Comparison of ENCODE assay signal across 8 cellular contexts in genomic region chr11:9060700-9061111, GRCh38. TPM values are rescaled to one million over a fixed set of nuclear protein-coding genes. Genes with fewer than 3 reads are reported as not detected.
A peak's percentile ranks its signal among the peaks of the same experiment; 100 is the strongest.
DNase-seq lines count a peak whose midpoint lies in the region; ATAC-seq and TF ChIP-seq lines count a peak whose summit lies in the region.

No MANE protein-coding gene starts in this region.

- no peak for TF ChIP-seq EP300 in stomach (IDR thresholded peaks at IDR 0.05)

- no peaks in the 10 kb centered on the region for H3K4me1 ChIP-seq in upper lobe of right lung
- no peaks in the 10 kb centered on the region for H3K4me1 ChIP-seq in prostate gland (replicated peaks)
- peaks cover 0 to 29% (median 15%) of the 10 kb centered on the region in 4 donors for H3K4me1 ChIP-seq in stomach

- H3K36me3 ChIP-seq in upper lobe of right lung, result no peaks in the 10 kb centered on the region
- H3K36me3 ChIP-seq in prostate gland, result no peaks in the 10 kb centered on the region
- H3K36me3 ChIP-seq in stomach, result no peaks in the 10 kb centered on the region

- intact Hi-C loops in upper lobe of right lung (cut with DNase I), result no loop called here
- intact Hi-C loops in prostate gland (cut with DNase I), result no loop called here
- intact Hi-C loops in stomach (cut with DNase I; ENCODE audit: low total_unique reads), result no loop called here

- DNase-seq in activated T-cell treated with anti-CD3 and anti-CD28 coated beads for 48 hours (ENCODE audit: low read depth) (peak; percentile 63), activated T-cell treated with anti-CD3 and anti-CD28 coated beads for 4 hours (no peak), NCI-H146 treated with DMSO at 0.1 percent for 48 hours (lab: John Stamatoyannopoulos, UW; ENCODE audit: unreplicated experiment) (peak; percentile 11), choroid plexus epithelial cell (ENCODE audit: low read depth) (peak; percentile 11), upper lobe of right lung (no peak), prostate gland (ENCODE audit: low spot score) (no peak), stomach (no peak)

- H3K4me3 ChIP-seq in choroid plexus epithelial cell (ENCODE audit: low read depth, low read length) (no peak overlapping the region), upper lobe of right lung (no peak overlapping the region), prostate gland (no peak overlapping the region), stomach (no peak overlapping the region)

- TF ChIP-seq POLR2A in prostate gland (IDR thresholded peaks at IDR 0.05) (no peak), stomach (IDR thresholded peaks at IDR 0.05) (no peak)

- no peak overlapping the region for H3K27ac ChIP-seq in upper lobe of right lung
- H3K27ac ChIP-seq in prostate gland, result no peak overlapping the region
- no peak overlapping the region for H3K27ac ChIP-seq in stomach

- H3K27me3 ChIP-seq in upper lobe of right lung, result no peaks in the 10 kb centered on the region
- H3K27me3 ChIP-seq in prostate gland (replicated peaks; ENCODE audit: insufficient read depth), result no peaks in the 10 kb centered on the region
- no peaks in the 10 kb centered on the region for H3K27me3 ChIP-seq in stomach

- WGBS in prostate gland, result 75% methylated on average over 4 of the region's 4 CpGs
- 70 to 77% (median 73%) methylated on average over 4 of the region's 4 CpGs for WGBS in stomach, 5 donors

- ATAC-seq in HG02678 (IDR thresholded peaks at IDR 0.05; ENCODE audit: unreplicated experiment) (peak; percentile 98), upper lobe of right lung (peak; percentile 80)

- peak; percentile 36 for TF ChIP-seq CTCF in choroid plexus epithelial cell (conservative IDR thresholded peaks at IDR 0.05; ENCODE audit: low read depth, low read length)
- no peak for TF ChIP-seq CTCF in upper lobe of right lung (IDR thresholded peaks at IDR 0.05)
- no peak for TF ChIP-seq CTCF in prostate gland (IDR thresholded peaks at IDR 0.05)
- no peak for TF ChIP-seq CTCF in stomach (IDR thresholded peaks at IDR 0.05)

- H3K9me3 ChIP-seq in upper lobe of right lung (no peaks in the 10 kb centered on the region), prostate gland (no peaks in the 10 kb centered on the region), stomach (no peaks in the 10 kb centered on the region)

RNA-seq across cellular contexts. Expression of gene SCUBE2, which starts 30.7 kb away (rescaled TPM):
- total RNA-seq in upper lobe of right lung (9.9 TPM), prostate gland (100 to 1,000 TPM in 1 of 2 donors, 10 to 100 TPM in 1; 69.8 to 149 TPM), stomach (10 to 100 TPM in 4 of 5 donors, 1 to 10 TPM in 1; 1.7 to 29.8 (median 26.6) TPM)
- polyA plus RNA-seq in stomach, result 10 to 100 TPM; 10.6 to 37.1 (median 14.7) TPM

RNA-seq across cellular contexts. Expression of gene NRIP3, which starts 56.9 kb away (rescaled TPM):
- total RNA-seq in upper lobe of right lung, result 1.3 TPM
- total RNA-seq in prostate gland, result 1 to 10 TPM in 1 of 2 donors, under 1 TPM in 1; 0.27 to 6.0 TPM
- 1 to 10 TPM in 3 of 5 donors, not detected in 2; 1.8 to 3.9 (median 2.2) TPM for total RNA-seq in stomach
- 1 to 10 TPM in 1 of 3 donors, under 1 TPM in 2; 0.33 to 1.5 (median 0.81) TPM for polyA plus RNA-seq in stomach

Comparison
In these comparisons a context has a peak if more than half of its experiments do, and no peak if none do; other contexts are left out.
1. DNase-seq: peak in activated T-cell treated with anti-CD3 and anti-CD28 coated beads for 48 hours (single experiment), NCI-H146 treated with DMSO at 0.1 percent for 48 hours (single experiment) and choroid plexus epithelial cell (single experiment); none in activated T-cell treated with anti-CD3 and anti-CD28 coated beads for 4 hours (single experiment), upper lobe of right lung (single experiment), prostate gland (single experiment) and stomach (single experiment).